ENCODE assay signal across 15 cellular contexts in the genomic region with DNA sequence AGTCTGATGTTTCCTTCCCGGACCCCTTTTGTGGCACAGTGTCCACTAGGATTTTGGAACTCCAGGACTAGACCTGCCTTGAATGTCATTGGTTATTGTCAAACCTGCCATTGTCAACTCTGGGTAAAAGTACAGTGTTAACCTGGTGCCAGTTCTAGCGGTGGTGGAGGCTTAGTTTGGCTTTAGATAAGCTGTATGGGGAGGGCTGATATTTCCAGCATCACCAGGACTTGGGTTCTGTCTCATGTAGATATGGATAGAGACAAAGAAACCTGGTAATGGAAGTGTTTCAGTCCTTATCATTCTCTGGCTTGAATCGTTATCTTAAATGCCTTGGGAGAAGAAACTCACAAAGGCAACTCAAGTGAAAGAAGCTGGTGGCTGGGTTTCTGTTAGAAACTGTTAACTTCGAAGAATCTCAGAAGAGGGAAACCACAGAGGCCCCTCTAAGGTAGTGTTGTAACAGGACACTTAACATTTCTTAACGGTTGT. TPM values are rescaled to one million over a fixed set of nuclear protein-coding genes. Genes with fewer than 3 reads are reported as not detected.
DNase-seq lines count a peak whose midpoint lies in the region; ATAC-seq, FAIRE-seq and TF ChIP-seq lines count a peak whose summit lies in the region.
"Had no signal": no experiment of that assay in that cellular context is flagged by ENCODE, and none has a peak within 500 bp of the region (broad histone marks: within the 10 kb centered on the region; RNA-seq: fewer than 3 reads in every experiment).

No MANE protein-coding gene starts in this region.

- POLR2A ChIA-PET in CD4-positive, alpha-beta memory T cell (lab: Charles Lee; ENCODE audit: partially characterized antibody) = interaction anchor here (0.8 to 5.9 kb wide), 7 partner anchors 9 to 110 kb away, joined by 3 to 39 read pairs (median 4); no protein-coding TSS in a partner anchor
- POLR2A ChIA-PET in K562 (lab: Yijun Ruan, JAX) = interaction anchor here (0.8 to 1.6 kb wide), 6 partner anchors 9 to 20 kb away, joined by 3 to 13 read pairs (median 4); a partner anchor contains a TSS

- no peak overlapping the region for H3K4me3 ChIP-seq in CD4-positive, alpha-beta memory T cell (ENCODE audit: low read length in 2 of 2)
- H3K4me3 ChIP-seq in K562 = no peak overlapping the region
- H3K4me3 ChIP-seq: heart left ventricle, testis had no signal

- peaks cover 75 to 99% (median 88%) of the 10 kb centered on the region in 4 donors for H3K4me1 Mint-ChIP-seq in CD4-positive, alpha-beta memory T cell

- H4K20me1 ChIP-seq in K562 (replicated peaks; ENCODE audit: control insufficient read depth, insufficient read depth, low read length) = no peaks in the 10 kb centered on the region

- H3K4me2 ChIP-seq in K562 (ENCODE audit: insufficient read depth, low read length) = peak overlapping the region; percentile 62

- in situ Hi-C loops in K562 (cut with MboI) = no loop called here

- intact Hi-C loops in CD4-positive, alpha-beta memory T cell (cut with micrococcal nuclease) = loop anchor here (1.0 to 10.0 kb wide), 2 partner anchors 10 to 163 kb away; a partner anchor contains a TSS
- intact Hi-C loops in K562 (cut with micrococcal nuclease) = loop anchor here (2.0 to 5.0 kb wide), 2 partner anchors 13 to 45 kb away; no protein-coding TSS in a partner anchor

- no peaks in the 10 kb centered on the region for H3K27me3 Mint-ChIP-seq in CD4-positive, alpha-beta memory T cell

- TF ChIP-seq EP300 in K562 (IDR thresholded peaks at IDR 0.05; ENCODE audit: low read length) = peak; percentile 99

- no peaks in the 10 kb centered on the region for H3K9me1 ChIP-seq in K562 (ENCODE audit: control insufficient read depth, insufficient read depth, low read length)

- TF ChIP-seq POLR2A in K562 (conservative IDR thresholded peaks at IDR 0.05) = no peak

- H3K4me3 Mint-ChIP-seq in CD4-positive, alpha-beta memory T cell = peak overlapping the region; percentile 2 to 82 (median 49)

- no peaks in the 10 kb centered on the region for H3K27me3 ChIP-seq in CD4-positive, alpha-beta memory T cell (ENCODE audit: insufficient read depth, low read length)
- H3K27me3 ChIP-seq in K562 (ENCODE audit: control insufficient read depth in 2 of 2, insufficient read depth in 2 of 2, low read length in 2 of 2) = no peaks in the 10 kb centered on the region
- H3K27me3 ChIP-seq: heart left ventricle, testis had no signal

- TF ChIP-seq CTCF in K562 (IDR thresholded peaks at IDR 0.05 in 2 of 3, conservative IDR thresholded peaks at IDR 0.05 in 1 of 3; ENCODE audit: insufficient read depth in 2 of 3, low read depth in 1 of 3, low read length in 3 of 3) = no peak

- CTCF ChIA-PET in CD4-positive, alpha-beta memory T cell (lab: Charles Lee; ENCODE audit: partially characterized antibody) = interaction anchor here (1.0 to 1.1 kb wide), 2 partner anchors 11 to 86 kb away, joined by 3 read pairs; no protein-coding TSS in a partner anchor
- CTCF ChIA-PET in K562 (lab: Yijun Ruan, JAX; ENCODE audit: low intra/inter-chr PET ratio) = no interaction called here

- H3K79me2 ChIP-seq in K562 (ENCODE audit: control insufficient read depth, insufficient read depth, low read length) = peaks cover 97% of the 10 kb centered on the region

- no peaks in the 10 kb centered on the region for H3K36me3 ChIP-seq in CD4-positive, alpha-beta memory T cell (ENCODE audit: insufficient read depth, low read length)
- peaks cover 7% of the 10 kb centered on the region for H3K36me3 ChIP-seq in K562 (ENCODE audit: control insufficient read depth, insufficient read depth, low read length)
- H3K36me3 ChIP-seq: heart left ventricle had no signal

- peak overlapping the region; percentile 2 to 85 (median 55) for H3K27ac Mint-ChIP-seq in CD4-positive, alpha-beta memory T cell

- no peak overlapping the region for H2AFZ ChIP-seq in K562 (ENCODE audit: low read depth, low read length)

- H3K9me3 Mint-ChIP-seq in CD4-positive, alpha-beta memory T cell = peaks cover 0 to 4% (median 0%) of the 10 kb centered on the region in 8 donors

- peaks cover 10% of the 10 kb centered on the region in 2 donors for H3K36me3 Mint-ChIP-seq in CD4-positive, alpha-beta memory T cell

- peak; percentile 35 for ATAC-seq in GM18868 (IDR thresholded peaks at IDR 0.05; ENCODE audit: unreplicated experiment)
- peak; percentile 78 for ATAC-seq in K562
- no peak for ATAC-seq in GM21786 (IDR thresholded peaks at IDR 0.05; ENCODE audit: unreplicated experiment)
- no peak for ATAC-seq in HG02840 (IDR thresholded peaks at IDR 0.05; ENCODE audit: low FRiP score, unreplicated experiment)
- ATAC-seq: heart left ventricle, left colon had no signal

- WGBS in K562 (ENCODE audit: insufficient coverage, low coverage, missing lambda C conversion rate) = 0% methylated on average over 5 of the region's 5 CpGs

- H3K27ac ChIP-seq in CD4-positive, alpha-beta memory T cell (ENCODE audit: low read depth, low read length) = no peak overlapping the region
- peak overlapping the region; percentile 71 for H3K27ac ChIP-seq in K562 (ENCODE audit: extremely low read depth, low read depth, low read length)
- H3K27ac ChIP-seq: epithelial cell of prostate had no signal

- peak; percentile 97 for FAIRE-seq in K562 (lab: Jason Lieb, UNC)

- BruUV-seq in K562 (replicated peaks; lab: Mats Ljungman, UMichigan) = no TSS peak

- peaks cover 99% of the 10 kb centered on the region for H3K4me1 ChIP-seq in CD4-positive, alpha-beta memory T cell (ENCODE audit: insufficient read depth, low read length)
- H3K4me1 ChIP-seq in K562 (replicated peaks in 1 of 2; ENCODE audit: control insufficient read depth in 2 of 2, insufficient read depth in 2 of 2, low read length in 2 of 2) = peaks cover 26 to 76% of the 10 kb centered on the region in 2 experiments

- TF ChIP-seq RAD21 in K562 (CRISPR knock-in tag; conservative IDR thresholded peaks at IDR 0.05 in 1 of 2, IDR thresholded peaks at IDR 0.05 in 1 of 2) = peak; percentile 21 to 23; a peak in 2 of 4 replicates

- H3K9ac ChIP-seq in K562 (ENCODE audit: insufficient read depth in 1 of 2, low read depth in 2 of 2, low read length in 2 of 2) = peak overlapping the region in 1 of 2 experiments; percentile 12; a peak in 1 of 4 replicates

- DNase-seq in CD4-positive, alpha-beta memory T cell = no peak
- DNase-seq in NOMO-1 treated with dmso at 0.1 percent for 144 hours (lab: John Stamatoyannopoulos, UW; ENCODE audit: unreplicated experiment) (peak; percentile 39), K562 (ENCODE audit: extremely low read depth in 1 of 4, low spot score in 3 of 4) (peak; percentile 64 to 92 (median 80)), NCI-H510A treated with DMSO at 0.1 percent for 48 hours (lab: John Stamatoyannopoulos, UW) (no peak), medulla oblongata (ENCODE audit: extremely low spot score) (no peak)
- DNase-seq: heart left ventricle, left colon, NCI-H1105, RPMI8226, T1000, testis had no signal

- no peaks in the 10 kb centered on the region for H3K9me3 ChIP-seq in CD4-positive, alpha-beta memory T cell (ENCODE audit: control insufficient read depth in 1 of 2, low read length in 2 of 2)
- no peaks in the 10 kb centered on the region for H3K9me3 ChIP-seq in K562 (replicated peaks; ENCODE audit: control insufficient read depth, insufficient read depth, low read depth, low read length)
- H3K9me3 ChIP-seq: heart left ventricle, testis had no signal

TF ChIP-seq in K562, 482 proteins besides CTCF, POLR2A, EP300 and RAD21 (continues in another document):
- no peak for TF ChIP-seq PHF20 (IDR thresholded peaks at IDR 0.05; ENCODE audit: partially characterized antibody)
- TF ChIP-seq, protein P1, sequence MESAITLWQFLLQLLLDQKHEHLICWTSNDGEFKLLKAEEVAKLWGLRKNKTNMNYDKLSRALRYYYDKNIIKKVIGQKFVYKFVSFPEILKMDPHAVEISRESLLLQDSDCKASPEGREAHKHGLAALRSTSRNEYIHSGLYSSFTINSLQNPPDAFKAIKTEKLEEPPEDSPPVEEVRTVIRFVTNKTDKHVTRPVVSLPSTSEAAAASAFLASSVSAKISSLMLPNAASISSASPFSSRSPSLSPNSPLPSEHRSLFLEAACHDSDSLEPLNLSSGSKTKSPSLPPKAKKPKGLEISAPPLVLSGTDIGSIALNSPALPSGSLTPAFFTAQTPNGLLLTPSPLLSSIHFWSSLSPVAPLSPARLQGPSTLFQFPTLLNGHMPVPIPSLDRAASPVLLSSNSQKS (CRISPR knock-in tag; IDR thresholded peaks at IDR 0.05) = 0 out of 2 replicates have a peak, but pooled peaks have one; percentile 66
- TF ChIP-seq KLF10 (CRISPR knock-in tag; IDR thresholded peaks at IDR 0.05) = no peak
- no peak for TF ChIP-seq HNRNPH1 (optimal IDR thresholded peaks at IDR 0.05; ENCODE audit: low read depth, low read length)
- peak; percentile 97 for TF ChIP-seq FOXM1 (IDR thresholded peaks at IDR 0.05; ENCODE audit: low read depth)
- no peak for TF ChIP-seq FOXM1 (CRISPR knock-in tag; IDR thresholded peaks at IDR 0.05; ENCODE audit: low read depth)
- TF ChIP-seq ZNF121 (CRISPR knock-in tag; conservative IDR thresholded peaks at IDR 0.05) = no peak
- no peak for TF ChIP-seq ZC3H8 (IDR thresholded peaks at IDR 0.05)
- no peak for TF ChIP-seq PHTF2 (CRISPR knock-in tag; IDR thresholded peaks at IDR 0.05)
- no peak for TF ChIP-seq ESRRB (CRISPR knock-in tag; IDR thresholded peaks at IDR 0.05; ENCODE audit: borderline replicate concordance)
- no peak for TF ChIP-seq BRCA1 (IDR thresholded peaks at IDR 0.05)
- TF ChIP-seq BRCA1 (CRISPR knock-in tag; IDR thresholded peaks at IDR 0.05) = no peak

RNA-seq across cellular contexts. Expression of a gene that starts 10.6 kb away (rescaled TPM):
- total RNA-seq in CD4-positive, alpha-beta memory T cell = 10 to 100 TPM; 55.1 to 55.8 TPM
- 10 to 100 TPM; 63.8 to 64.6 TPM for polyA plus RNA-seq in CD4-positive, alpha-beta memory T cell
- total RNA-seq in K562 (2011; cell fraction: chromatin; rRNA removed; ENCODE audit: low replicate concordance) = 38.5 and 49.7 TPM in 2 replicates
- 28.7 and 33.4 TPM in 2 replicates for total RNA-seq in K562 (2011; cell fraction: nucleolus; rRNA removed)
- 34.9 and 47.6 TPM in 2 replicates for total RNA-seq in K562 (2011; cell fraction: nucleoplasm; rRNA removed)
- total RNA-seq in K562 (2014; rRNA removed) = 34.3 and 37.2 TPM in 2 replicates
- total RNA-seq in K562 (2014; rRNA removed; fragmentation: Illumina TruSeq; extraction: Trizol) = 12.7 and 12.9 TPM in 2 replicates
- 15.5 and 15.6 TPM in 2 replicates for total RNA-seq in K562 (2015; rRNA removed; fragmentation: Illumina TruSeq; extraction: Trizol)
- 38.7 and 39.0 TPM in 2 replicates for total RNA-seq in K562 (2021)
- 15.0 and 18.9 TPM in 2 replicates for polyA plus RNA-seq in K562 (2011; rRNA removed)
- 32.2 and 49.4 TPM in 2 replicates for polyA plus RNA-seq in K562 (2011; cell fraction: cytosol; rRNA removed)
- 13.4 and 22.2 TPM in 2 replicates for polyA plus RNA-seq in K562 (2011; cell fraction: nucleus; rRNA removed)
- 17.7 and 39.4 TPM in 2 replicates for polyA plus RNA-seq in K562 (2012)
- polyA plus RNA-seq in K562 (2014; fragmentation: Illumina TruSeq; extraction: Trizol) = 16.4 and 18.9 TPM in 2 replicates
- 1 to 10 TPM; 2.3 to 2.9 TPM for polyA plus RNA-seq in K562 (2014; fragmentation: Nextera tagmentation; extraction: Ambion mirVana)
- polyA plus RNA-seq in K562 (2014; rRNA removed) = 13.2 and 15.2 TPM in 2 replicates
- 17.8 and 21.7 TPM in 2 replicates for polyA minus RNA-seq in K562 (2011; rRNA and poly(A)+ RNA removed)
- 15.0 and 18.8 TPM in 2 replicates for polyA minus RNA-seq in K562 (2011; cell fraction: cytosol; rRNA and poly(A)+ RNA removed)
- polyA minus RNA-seq in K562 (2011; cell fraction: nucleus; rRNA and poly(A)+ RNA removed) = 16.9 and 17.0 TPM in 2 replicates

Comparison
In these comparisons a context has a peak if more than half of its experiments do, and no peak if none do; other contexts are left out.
1. DNase-seq: peak in NOMO-1 treated with dmso at 0.1 percent for 144 hours (single experiment) and K562 (4 of 4); none in CD4-positive, alpha-beta memory T cell (0 of 5), NCI-H510A treated with DMSO at 0.1 percent for 48 hours (single experiment) and medulla oblongata (single experiment).
2. ATAC-seq: peak in GM18868 (single experiment) and K562 (single experiment); none in GM21786 (single experiment) and HG02840 (single experiment).